Comparison of ENCODE assay signal across 28 cellular contexts in genomic region chr11:8617063-8617462, GRCh38.
"Had no signal": no experiment of that assay in that cellular context is flagged by ENCODE, and none has a peak within 500 bp of the region (broad histone marks: within the 10 kb centered on the region; RNA-seq: fewer than 3 reads in every experiment).

No MANE protein-coding gene starts in this region.

- H3K4me1 Mint-ChIP-seq: stimulated activated effector memory CD8-positive, alpha-beta T cell treated with anti-CD3 and anti-CD28 coated beads, Interleukin-12 subunit alpha, Interleukin-12 subunit beta, amount 100 ng/mL, for 72 hours; stimulated activated naive B cell treated with anti-CD40 and anti-IgM and Interleukin-4, amounts not matched to agents 10 μg/mL and 1 μg/mL and 100 μg/mL, for 72 hours had no signal

- H3K9me3 ChIP-seq: neutrophil, pancreas, prostate gland, right lobe of liver, sigmoid colon, stomach, thoracic aorta, thyroid gland, tibial nerve, upper lobe of left lung, vagina had no signal

- ATAC-seq: natural killer cell treated with Interleukin-12 subunit alpha and Interleukin-12 subunit beta and Interleukin-15 and Interleukin-18, amount 100 ng/mL, for 72 hours; pancreas; right cardiac atrium; right lobe of liver; stimulated activated effector memory CD8-positive, alpha-beta T cell treated with anti-CD3 and anti-CD28 coated beads, Interleukin-12 subunit alpha, Interleukin-12 subunit beta, amount 100 ng/mL, for 72 hours; stimulated activated naive B cell treated with anti-CD40 and anti-IgM and Interleukin-4, amounts not matched to agents 10 μg/mL and 1 μg/mL and 100 μg/mL, for 72 hours had no signal

- DNase-seq: nephron progenitor cell; nucleus accumbens; pancreas; retina; right cardiac atrium; right lobe of liver; sigmoid colon; small intestine; stimulated activated CD4-positive, alpha-beta T cell treated with anti-CD3 and anti-CD28 coated beads, Interleukin-15, amount 100 ng/mL, for 24 hours; stimulated activated CD4-positive, alpha-beta T cell treated with anti-CD3 and anti-CD28 coated beads, Interleukin-2, amount 100 ng/mL, for 24 hours; stimulated activated CD4-positive, alpha-beta T cell treated with anti-CD3 and anti-CD28 coated beads, Interleukin-2, amount 100 ng/mL, for 48 hours; stimulated activated CD4-positive, alpha-beta T cell treated with anti-CD3 and anti-CD28 coated beads, Interleukin-4, amount 100 ng/mL, for 24 hours; stimulated activated naive B cell treated with anti-CD40 and anti-IgM and Interleukin-4, amounts not matched to agents 10 μg/mL and 1 μg/mL and 100 μg/mL, for 72 hours; stimulated activated naive CD4-positive, alpha-beta T cell treated with Interleukin-2 at 50 U/mL for 16 hours; stomach; thyroid gland; trophoblast cell; upper lobe of left lung had no signal

- H3K4me3 Mint-ChIP-seq: natural killer cell treated with Interleukin-12 subunit alpha and Interleukin-12 subunit beta and Interleukin-15 and Interleukin-18, amount 100 ng/mL, for 72 hours; nephron progenitor cell; neural crest cell; stimulated activated effector memory CD8-positive, alpha-beta T cell treated with anti-CD3 and anti-CD28 coated beads, Interleukin-12 subunit alpha, Interleukin-12 subunit beta, amount 100 ng/mL, for 72 hours; stimulated activated naive B cell treated with anti-CD40 and anti-IgM and Interleukin-4, amounts not matched to agents 10 μg/mL and 1 μg/mL and 100 μg/mL, for 72 hours; stimulated activated naive CD8-positive, alpha-beta T cell treated with anti-CD3 and anti-CD28 coated beads, Interleukin-15, Interleukin-2, amounts not matched to agents 100 ng/mL and 50 ng/mL, for 24 hours had no signal

- H3K27me3 ChIP-seq: neutrophil, pancreas, right lobe of liver, sigmoid colon, stomach, thyroid gland, tibial nerve, upper lobe of left lung, vagina had no signal

- FAIRE-seq: pancreas, small intestine, urothelium cell line had no signal

- H3K36me3 ChIP-seq: prostate gland had no signal

- H3K36me3 Mint-ChIP-seq: natural killer cell treated with Interleukin-12 subunit alpha and Interleukin-12 subunit beta and Interleukin-15 and Interleukin-18, amount 100 ng/mL, for 72 hours had no signal

- H3K27ac ChIP-seq: neutrophil, pancreas, prostate gland, right lobe of liver, sigmoid colon, stomach, thoracic aorta, thyroid gland, tibial nerve, upper lobe of left lung, vagina had no signal

- H3K27me3 Mint-ChIP-seq: natural killer cell treated with Interleukin-12 subunit alpha and Interleukin-12 subunit beta and Interleukin-15 and Interleukin-18, amount 100 ng/mL, for 72 hours; stimulated activated naive B cell treated with anti-CD40 and anti-IgM and Interleukin-4, amounts not matched to agents 10 μg/mL and 1 μg/mL and 100 μg/mL, for 72 hours; stimulated activated naive CD8-positive, alpha-beta T cell treated with anti-CD3 and anti-CD28 coated beads, Interleukin-15, Interleukin-2, amounts not matched to agents 100 ng/mL and 50 ng/mL, for 24 hours had no signal

- H3K9me3 Mint-ChIP-seq: natural killer cell treated with Interleukin-12 subunit alpha and Interleukin-12 subunit beta and Interleukin-15 and Interleukin-18, amount 100 ng/mL, for 72 hours; nephron progenitor cell; neural crest cell; stimulated activated effector memory CD8-positive, alpha-beta T cell treated with anti-CD3 and anti-CD28 coated beads, Interleukin-12 subunit alpha, Interleukin-12 subunit beta, amount 100 ng/mL, for 72 hours; stimulated activated naive B cell treated with anti-CD40 and anti-IgM and Interleukin-4, amounts not matched to agents 10 μg/mL and 1 μg/mL and 100 μg/mL, for 72 hours; stimulated activated naive CD8-positive, alpha-beta T cell treated with anti-CD3 and anti-CD28 coated beads, Interleukin-15, Interleukin-2, amounts not matched to agents 100 ng/mL and 50 ng/mL, for 24 hours had no signal

- H3K27ac Mint-ChIP-seq: natural killer cell treated with Interleukin-12 subunit alpha and Interleukin-12 subunit beta and Interleukin-15 and Interleukin-18, amount 100 ng/mL, for 72 hours; nephron progenitor cell; stimulated activated effector memory CD8-positive, alpha-beta T cell treated with anti-CD3 and anti-CD28 coated beads, Interleukin-12 subunit alpha, Interleukin-12 subunit beta, amount 100 ng/mL, for 72 hours; stimulated activated naive B cell treated with anti-CD40 and anti-IgM and Interleukin-4, amounts not matched to agents 10 μg/mL and 1 μg/mL and 100 μg/mL, for 72 hours; stimulated activated naive CD8-positive, alpha-beta T cell treated with anti-CD3 and anti-CD28 coated beads, Interleukin-15, Interleukin-2, amounts not matched to agents 100 ng/mL and 50 ng/mL, for 24 hours had no signal

- H3K4me3 ChIP-seq: pancreas, prostate gland, right lobe of liver, sigmoid colon, stomach, thoracic aorta, thyroid gland, tibial nerve, upper lobe of left lung, vagina had no signal

- H3K4me1 ChIP-seq: pancreas, prostate gland, right lobe of liver, sigmoid colon, stomach, thyroid gland, tibial nerve had no signal
